17 cellular contexts compared by ENCODE assay signal in the genomic region with DNA sequence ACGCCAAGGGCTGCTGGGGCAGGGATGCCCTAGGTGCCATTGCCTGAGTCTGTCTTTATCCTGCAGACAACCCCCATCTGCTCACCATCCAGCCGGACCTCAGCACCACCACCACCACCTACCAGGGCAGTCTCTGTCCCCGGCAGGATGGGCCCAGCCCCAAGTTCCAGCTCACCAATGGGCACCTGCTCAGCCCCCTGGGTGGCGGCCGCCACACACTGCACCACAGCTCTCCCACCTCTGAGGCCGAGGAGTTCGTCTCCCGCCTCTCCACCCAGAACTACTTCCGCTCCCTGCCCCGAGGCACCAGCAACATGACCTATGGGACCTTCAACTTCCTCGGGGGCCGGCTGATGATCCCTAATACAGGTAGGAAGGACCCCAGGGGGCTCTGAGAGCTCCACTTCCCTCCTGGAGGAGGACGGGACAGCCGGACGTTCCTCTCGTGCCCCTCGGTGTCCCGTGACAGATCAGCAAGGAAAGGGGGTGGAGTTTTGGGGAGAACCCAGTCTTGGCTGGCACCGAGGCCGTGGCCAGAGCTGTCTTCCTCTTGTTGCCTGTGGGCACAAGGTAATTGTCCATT. TPM values are rescaled to one million over a fixed set of nuclear protein-coding genes. Genes with fewer than 3 reads are reported as not detected.
DNase-seq lines count a peak whose midpoint lies in the region; ATAC-seq and TF ChIP-seq lines count a peak whose summit lies in the region.
"Had no signal": no experiment of that assay in that cellular context is flagged by ENCODE, and none has a peak within 500 bp of the region (broad histone marks: within the 10 kb centered on the region; RNA-seq: fewer than 3 reads in every experiment).

No MANE protein-coding gene starts in this region.

- no CpG with 5 or more reads among the region's 20 CpGs for WGBS in neuronal stem cell (ENCODE audit: extremely low coverage in 2 of 2, insufficient read length in 2 of 2, insufficient replicate concordance in 1 of 2), 2 donors
- 94% methylated on average over 18 of the region's 20 CpGs for WGBS in smooth muscle cell (ENCODE audit: low lambda C conversion rate)

- H3K4me1 Mint-ChIP-seq in activated naive CD8-positive, alpha-beta T cell treated with anti-CD3 and anti-CD28 coated beads for 36 hours, result peaks cover 6% of the 10 kb centered on the region
- peaks cover 10% of the 10 kb centered on the region for H3K4me1 Mint-ChIP-seq in activated naive CD8-positive, alpha-beta T cell treated with anti-CD3 and anti-CD28 coated beads, Interleukin-2, amount 50 U/mL, for 24 hours
- H3K4me1 Mint-ChIP-seq in central memory CD8-positive, alpha-beta T cell, result peaks cover 33% of the 10 kb centered on the region

- no peak overlapping the region for H3K4me3 ChIP-seq in BLaER1 treated with 17β-estradiol and CSF1 and Interleukin-3, amounts not matched to agents 10 nM and 100 nM
- H3K4me3 ChIP-seq in neuronal stem cell (ENCODE audit: low read length in 2 of 2), result no peak overlapping the region
- H3K4me3 ChIP-seq in smooth muscle cell, result no peak overlapping the region
- H3K4me3 ChIP-seq: GM12878 had no signal

- no peak overlapping the region for H4K91ac ChIP-seq in neuronal stem cell (ENCODE audit: low read depth, low read length, poor library complexity)

- H2BK120ac ChIP-seq in neuronal stem cell (ENCODE audit: low read depth, low read length), result peak overlapping the region; percentile 65

- peak overlapping the region; percentile 93 for H3K18ac ChIP-seq in neuronal stem cell (ENCODE audit: low read length)

- H3K4me2 ChIP-seq in BLaER1 treated with 17β-estradiol and CSF1 and Interleukin-3, amounts not matched to agents 10 nM and 100 nM, result peak overlapping the region in 7 of 11 experiments; percentile 10 to 41 (median 28); a peak in 7 of 22 replicates
- H3K4me2 ChIP-seq in neuronal stem cell (ENCODE audit: insufficient read depth, low read length, poor library complexity, severe bottlenecking) (no peak overlapping the region), smooth muscle cell (no peak overlapping the region)

- H3K9me3 ChIP-seq in BLaER1 treated with 17β-estradiol and CSF1 and Interleukin-3, amounts not matched to agents 10 nM and 100 nM (replicated peaks in 1 of 11), result peaks cover 34 to 47% (median 41%) of the 10 kb centered on the region in 11 experiments
- no peaks in the 10 kb centered on the region for H3K9me3 ChIP-seq in neuronal stem cell (replicated peaks in 1 of 2; ENCODE audit: control insufficient read depth in 2 of 2, insufficient read depth in 1 of 2, low read depth in 1 of 2, low read length in 2 of 2)
- H3K9me3 ChIP-seq in smooth muscle cell (replicated peaks; ENCODE audit: low read depth), result no peaks in the 10 kb centered on the region

- H3K36me3 ChIP-seq in BLaER1 treated with 17β-estradiol and CSF1 and Interleukin-3, amounts not matched to agents 10 nM and 100 nM, result no peaks in the 10 kb centered on the region
- H3K36me3 ChIP-seq in neuronal stem cell (replicated peaks in 1 of 2; ENCODE audit: control insufficient read depth in 2 of 2, insufficient read depth in 2 of 2, low read length in 2 of 2), result no peaks in the 10 kb centered on the region
- H3K36me3 ChIP-seq in smooth muscle cell (ENCODE audit: low read depth), result no peaks in the 10 kb centered on the region

- H3F3A ChIP-seq in smooth muscle cell (ENCODE audit: low read depth), result no peaks in the 10 kb centered on the region

- no peaks in the 10 kb centered on the region for H3K36me3 Mint-ChIP-seq in activated naive CD8-positive, alpha-beta T cell treated with anti-CD3 and anti-CD28 coated beads for 36 hours
- no peaks in the 10 kb centered on the region for H3K36me3 Mint-ChIP-seq in activated naive CD8-positive, alpha-beta T cell treated with anti-CD3 and anti-CD28 coated beads, Interleukin-2, amount 50 U/mL, for 24 hours (ENCODE audit: low read depth)
- H3K36me3 Mint-ChIP-seq in central memory CD8-positive, alpha-beta T cell (ENCODE audit: insufficient read depth), result peaks cover 17% of the 10 kb centered on the region
- H3K36me3 Mint-ChIP-seq: CD4-positive, alpha-beta memory T cell had no signal

- H3K79me2 ChIP-seq in smooth muscle cell (ENCODE audit: low read depth), result no peaks in the 10 kb centered on the region

- no peak for DNase-seq in activated naive CD8-positive, alpha-beta T cell treated with anti-CD3 and anti-CD28 coated beads for 36 hours
- no peak for DNase-seq in activated naive CD8-positive, alpha-beta T cell treated with anti-CD3 and anti-CD28 coated beads, Interleukin-2, amount 50 U/mL, for 24 hours
- no peak for DNase-seq in central memory CD8-positive, alpha-beta T cell (ENCODE audit: low spot score in 2 of 2)
- no peak for DNase-seq in neuronal stem cell (ENCODE audit: low spot score)
- DNase-seq in NCI-H2107 treated with DMSO at 0.1 percent for 48 hours (lab: John Stamatoyannopoulos, UW; ENCODE audit: unreplicated experiment), result no peak
- DNase-seq in smooth muscle cell (lab: John Stamatoyannopoulos, UW; ENCODE audit: unreplicated experiment), result no peak
- DNase-seq: ACHN; CD4-positive, alpha-beta memory T cell; DMS79 had no signal

- no peak for ATAC-seq in activated naive CD8-positive, alpha-beta T cell treated with anti-CD3 and anti-CD28 coated beads, Interleukin-2, amount 50 U/mL, for 24 hours
- ATAC-seq in central memory CD8-positive, alpha-beta T cell (replicated peaks; ENCODE audit: extremely low read depth, poor library complexity, severe bottlenecking), result no peak
- no peak for ATAC-seq in HG03280 (IDR thresholded peaks at IDR 0.05; ENCODE audit: unreplicated experiment)
- ATAC-seq: GM12878, HCT116 had no signal

- peaks cover 0 to 43% (median 25%) of the 10 kb centered on the region in 11 experiments; a peak in 16 of 22 replicates for H4K20me1 ChIP-seq in BLaER1 treated with 17β-estradiol and CSF1 and Interleukin-3, amounts not matched to agents 10 nM and 100 nM
- H4K20me1 ChIP-seq in smooth muscle cell (ENCODE audit: low read depth), result no peaks in the 10 kb centered on the region

- peaks cover 8% of the 10 kb centered on the region for H3K9me3 Mint-ChIP-seq in activated naive CD8-positive, alpha-beta T cell treated with anti-CD3 and anti-CD28 coated beads for 36 hours
- H3K9me3 Mint-ChIP-seq in activated naive CD8-positive, alpha-beta T cell treated with anti-CD3 and anti-CD28 coated beads, Interleukin-2, amount 50 U/mL, for 24 hours, result no peaks in the 10 kb centered on the region
- H3K9me3 Mint-ChIP-seq in central memory CD8-positive, alpha-beta T cell, result no peaks in the 10 kb centered on the region

- peak overlapping the region; percentile 84 for H2BK5ac ChIP-seq in neuronal stem cell (ENCODE audit: low read length)

- no peak overlapping the region for H3K27ac ChIP-seq in BLaER1 treated with 17β-estradiol and CSF1 and Interleukin-3, amounts not matched to agents 10 nM and 100 nM
- H3K27ac ChIP-seq in neuronal stem cell (replicated peaks; ENCODE audit: low read length) (no peak overlapping the region), smooth muscle cell (ENCODE audit: low read depth) (no peak overlapping the region)
- H3K27ac ChIP-seq: C4-2B had no signal

- H3K27me3 ChIP-seq in BLaER1 treated with 17β-estradiol and CSF1 and Interleukin-3, amounts not matched to agents 10 nM and 100 nM, result peaks cover 48 to 64% (median 54%) of the 10 kb centered on the region in 11 experiments
- peaks cover 0 to 57% (median 0%) of the 10 kb centered on the region in 3 experiments for H3K27me3 ChIP-seq in neuronal stem cell (ENCODE audit: control insufficient read depth in 3 of 3, insufficient read depth in 3 of 3, low read depth in 1 of 3, low read length in 3 of 3)
- H3K27me3 ChIP-seq in smooth muscle cell (ENCODE audit: low read depth), result peaks cover 25% of the 10 kb centered on the region

- TF ChIP-seq CTCF in smooth muscle cell (IDR thresholded peaks at IDR 0.05; ENCODE audit: borderline replicate concordance, insufficient read depth, poor library complexity, severe bottlenecking), result no peak

- H2AFZ ChIP-seq in neuronal stem cell (ENCODE audit: low read length) (no peak overlapping the region), smooth muscle cell (ENCODE audit: low read depth) (no peak overlapping the region)

- no peak overlapping the region for H3K4ac ChIP-seq in neuronal stem cell (ENCODE audit: low read length)

- peak overlapping the region; percentile 83 for H2AK5ac ChIP-seq in neuronal stem cell (ENCODE audit: low read depth, low read length)

- no peak overlapping the region for H4K8ac ChIP-seq in neuronal stem cell (ENCODE audit: low read depth, low read length)

- H3K23ac ChIP-seq in neuronal stem cell (ENCODE audit: low read depth, low read length, poor library complexity), result no peak overlapping the region

- H3K27me3 Mint-ChIP-seq in activated naive CD8-positive, alpha-beta T cell treated with anti-CD3 and anti-CD28 coated beads for 36 hours, result peaks cover 45% of the 10 kb centered on the region
- peaks cover 29% of the 10 kb centered on the region for H3K27me3 Mint-ChIP-seq in activated naive CD8-positive, alpha-beta T cell treated with anti-CD3 and anti-CD28 coated beads, Interleukin-2, amount 50 U/mL, for 24 hours
- peaks cover 33% of the 10 kb centered on the region for H3K27me3 Mint-ChIP-seq in central memory CD8-positive, alpha-beta T cell

- H3K9ac ChIP-seq in BLaER1 treated with 17β-estradiol and CSF1 and Interleukin-3, amounts not matched to agents 10 nM and 100 nM, result no peak overlapping the region
- H3K9ac ChIP-seq in neuronal stem cell (ENCODE audit: low read depth, low read length, poor library complexity), result no peak overlapping the region
- no peak overlapping the region for H3K9ac ChIP-seq in smooth muscle cell (ENCODE audit: low read depth)

- peaks cover 19 to 38% (median 27%) of the 10 kb centered on the region in 10 experiments for H3K4me1 ChIP-seq in BLaER1 treated with 17β-estradiol and CSF1 and Interleukin-3, amounts not matched to agents 10 nM and 100 nM
- H3K4me1 ChIP-seq in neuronal stem cell (ENCODE audit: control insufficient read depth in 2 of 2, insufficient read depth in 1 of 2, low read depth in 1 of 2, low read length in 2 of 2) (peaks cover 10 to 25% of the 10 kb centered on the region in 2 donors), smooth muscle cell (ENCODE audit: low read depth) (no peaks in the 10 kb centered on the region)

- peak overlapping the region; percentile 73 for H2BK15ac ChIP-seq in neuronal stem cell (ENCODE audit: low read length)

- H3K4me3 Mint-ChIP-seq in activated naive CD8-positive, alpha-beta T cell treated with anti-CD3 and anti-CD28 coated beads for 36 hours, result no peak overlapping the region
- H3K4me3 Mint-ChIP-seq in activated naive CD8-positive, alpha-beta T cell treated with anti-CD3 and anti-CD28 coated beads, Interleukin-2, amount 50 U/mL, for 24 hours, result no peak overlapping the region
- H3K4me3 Mint-ChIP-seq in central memory CD8-positive, alpha-beta T cell, result no peak overlapping the region
- H3K4me3 Mint-ChIP-seq: CD4-positive, alpha-beta memory T cell had no signal

- H3K14ac ChIP-seq in neuronal stem cell (ENCODE audit: low read length), result peak overlapping the region; percentile 56

- H2BK12ac ChIP-seq in neuronal stem cell (ENCODE audit: low read length), result peak overlapping the region; percentile 46

- no peaks in the 10 kb centered on the region for H3K79me1 ChIP-seq in neuronal stem cell (ENCODE audit: low read depth, low read length)

- peak overlapping the region; percentile 11 for H3K27ac Mint-ChIP-seq in activated naive CD8-positive, alpha-beta T cell treated with anti-CD3 and anti-CD28 coated beads for 36 hours
- H3K27ac Mint-ChIP-seq in activated naive CD8-positive, alpha-beta T cell treated with anti-CD3 and anti-CD28 coated beads, Interleukin-2, amount 50 U/mL, for 24 hours, result no peak overlapping the region
- H3K27ac Mint-ChIP-seq in central memory CD8-positive, alpha-beta T cell (ENCODE audit: low read depth), result peak overlapping the region; percentile 91

RNA-seq across cellular contexts. Expression of a gene that starts 24.9 kb away (rescaled TPM):
- total RNA-seq in activated naive CD8-positive, alpha-beta T cell treated with anti-CD3 and anti-CD28 coated beads for 36 hours, result not detected
- not detected for polyA plus RNA-seq in neuronal stem cell (2013, experiment 1 of 2)
- 0.01 TPM for polyA plus RNA-seq in neuronal stem cell (2013, experiment 2 of 2)
- total RNA-seq in smooth muscle cell, result 0.49 TPM in 1 of 2 replicates, not detected in the other
- not detected in 2 replicates for polyA plus RNA-seq in smooth muscle cell
- total RNA-seq: A172, G401, HT-29 had no signal
- polyA plus RNA-seq: CD4-positive, alpha-beta memory T cell had no signal

Comparison
In these comparisons a context has a peak if more than half of its experiments do, and no peak if none do; other contexts are left out.
1. H3K4me2 ChIP-seq: peak in BLaER1 treated with 17β-estradiol and CSF1 and Interleukin-3, amounts not matched to agents 10 nM and 100 nM (7 of 11); none in neuronal stem cell (single experiment) and smooth muscle cell (single experiment).